Comparison of ENCODE assay signal across 12 cellular contexts in the genomic region with DNA sequence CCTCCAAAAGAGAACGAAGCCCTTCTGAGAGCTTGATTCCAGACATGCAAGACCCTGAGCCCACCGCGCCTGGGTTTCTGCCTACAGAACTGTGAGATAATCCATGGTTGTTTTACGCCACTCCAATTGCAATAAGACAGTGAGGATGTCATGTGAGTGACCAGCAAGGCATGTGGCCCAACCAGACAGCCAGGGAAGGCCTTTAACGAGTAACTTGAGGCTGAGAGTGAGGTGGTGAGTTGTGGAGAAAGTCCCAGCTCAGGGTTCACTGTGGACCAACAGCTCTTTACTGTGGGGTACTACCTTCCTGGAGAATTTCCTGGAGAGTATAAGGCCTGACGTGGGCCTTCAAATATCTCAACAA.
DNase-seq lines count a peak whose midpoint lies in the region; ATAC-seq, FAIRE-seq and TF ChIP-seq lines count a peak whose summit lies in the region.
"Had no signal": no experiment of that assay in that cellular context is flagged by ENCODE, and none has a peak within 500 bp of the region (broad histone marks: within the 10 kb centered on the region; RNA-seq: fewer than 3 reads in every experiment).

No MANE protein-coding gene starts in this region.

- H3K36me3 ChIP-seq in KOPT-K1 (ENCODE audit: insufficient read depth, low read length) (no peaks in the 10 kb centered on the region), esophagus (ENCODE audit: control insufficient read depth in 2 of 2, insufficient read depth in 2 of 2, low read length in 1 of 2) (no peaks in the 10 kb centered on the region), parathyroid adenoma (ENCODE audit: control insufficient read depth, insufficient read depth, low read length) (no peaks in the 10 kb centered on the region)

- FAIRE-seq in A549 (lab: Jason Lieb, UNC), result no peak
- FAIRE-seq: GM12891 had no signal

- H3K4me2 ChIP-seq in A549 (peak overlapping the region; percentile 61), parathyroid adenoma (ENCODE audit: low read length) (peak overlapping the region; percentile 27)

- H3K9me3 ChIP-seq in A549 (0 out of 3 replicates have a peak, but pooled peaks cover 10% of the 10 kb centered on the region), KOPT-K1 (ENCODE audit: insufficient read depth, low read length, poor library complexity, severe bottlenecking) (peaks cover 41% of the 10 kb centered on the region), esophagus (ENCODE audit: control insufficient read depth in 2 of 2, insufficient read depth in 1 of 2, low read depth in 1 of 2, low read length in 1 of 2) (no peaks in the 10 kb centered on the region), parathyroid adenoma (ENCODE audit: control insufficient read depth, low read length) (no peaks in the 10 kb centered on the region)

- DNase-seq in A549 (ENCODE audit: low read depth in 1 of 2, low spot score in 1 of 2) (no peak), NCI-H69 (lab: John Stamatoyannopoulos, UW) (no peak), HCEC 1CT (no peak)
- DNase-seq in stimulated activated CD4-positive, alpha-beta T cell treated with anti-CD3 and anti-CD28 coated beads, Interleukin-1b, Interleukin-23, amount 100 ng/mL, for 48 hours, result no peak
- no peak for DNase-seq in stimulated activated CD8-positive, alpha-beta memory T cell treated with anti-CD3 and anti-CD28 coated beads, Interleukin-4, amount 100 ng/mL, for 48 hours
- DNase-seq: activated T-cell treated with anti-CD3 and anti-CD28 coated beads for 4 hours, amygdala, NCI-H1930 had no signal

- WGBS in A549 (ENCODE audit: missing lambda C conversion rate), result 83% methylated on average over 6 of the region's 6 CpGs
- 85 to 89% methylated on average over 6 of the region's 6 CpGs for WGBS in esophagus, 2 donors

- TF ChIP-seq POLR2A in A549 (IDR thresholded peaks at IDR 0.05; ENCODE audit: low read length), result no peak

- H3K79me2 ChIP-seq in parathyroid adenoma, result no peaks in the 10 kb centered on the region

- H3K4me1 ChIP-seq in A549 (peaks cover 38% of the 10 kb centered on the region), esophagus (ENCODE audit: control insufficient read depth in 2 of 2, insufficient read depth in 2 of 2, low read length in 1 of 2) (peaks cover 4 to 5% of the 10 kb centered on the region in 2 donors), parathyroid adenoma (peaks cover 30% of the 10 kb centered on the region)

- H3K4me3 ChIP-seq in A549, result no peak overlapping the region
- no peak overlapping the region for H3K4me3 ChIP-seq in esophagus (ENCODE audit: low read depth in 1 of 2, low read length in 2 of 2)
- H3K4me3 ChIP-seq in parathyroid adenoma (ENCODE audit: low read depth, low read length), result no peak overlapping the region

- CTCF ChIA-PET in A549 (lab: Yijun Ruan, JAX), result no interaction called here

- H3K27ac ChIP-seq in A549 (peak overlapping the region; percentile 77 to 85), KOPT-K1 (ENCODE audit: low read depth, low read length, poor library complexity, severe bottlenecking) (peak overlapping the region; percentile 58), esophagus (ENCODE audit: low read depth in 2 of 2, low read length in 1 of 2) (peak overlapping the region; percentile 45 to 47), parathyroid adenoma (peak overlapping the region; percentile 97)

- ATAC-seq in A549, result no peak

- H3K27me3 ChIP-seq in esophagus (ENCODE audit: control insufficient read depth in 1 of 2, insufficient read depth in 2 of 2, low read length in 2 of 2) (no peaks in the 10 kb centered on the region), parathyroid adenoma (ENCODE audit: control insufficient read depth, insufficient read depth, low read length) (no peaks in the 10 kb centered on the region)

- TF ChIP-seq CTCF in A549 (IDR thresholded peaks at IDR 0.05) (no peak), parathyroid adenoma (IDR thresholded peaks at IDR 0.05) (no peak)

- H3K9ac ChIP-seq in parathyroid adenoma, result no peak overlapping the region

- H2AFZ ChIP-seq in parathyroid adenoma, result peak overlapping the region; percentile 48

- POLR2A ChIA-PET in A549 (lab: Yijun Ruan, JAX), result interaction anchor here (1.0 kb wide), 1 partner anchor 154 kb away, joined by 3 read pairs; a partner anchor contains a TSS

- no peak for TF ChIP-seq RAD21 in A549 (conservative IDR thresholded peaks at IDR 0.05 in 1 of 2, IDR thresholded peaks at IDR 0.05 in 1 of 2)

- TF ChIP-seq EP300 in A549 (IDR thresholded peaks at IDR 0.05), result no peak

TF ChIP-seq in A549, 52 proteins besides CTCF, POLR2A, EP300 and RAD21:
- no peak for TF ChIP-seq ESRRA (IDR thresholded peaks at IDR 0.05; ENCODE audit: borderline replicate concordance, low read length)
- no peak for TF ChIP-seq HEYL (CRISPR knock-in tag; IDR thresholded peaks at IDR 0.05)
- no peak for TF ChIP-seq RFX5 (IDR thresholded peaks at IDR 0.05)
- no peak for TF ChIP-seq RCOR1 (IDR thresholded peaks at IDR 0.05; ENCODE audit: low read depth, low read length)
- TF ChIP-seq, protein P1, sequence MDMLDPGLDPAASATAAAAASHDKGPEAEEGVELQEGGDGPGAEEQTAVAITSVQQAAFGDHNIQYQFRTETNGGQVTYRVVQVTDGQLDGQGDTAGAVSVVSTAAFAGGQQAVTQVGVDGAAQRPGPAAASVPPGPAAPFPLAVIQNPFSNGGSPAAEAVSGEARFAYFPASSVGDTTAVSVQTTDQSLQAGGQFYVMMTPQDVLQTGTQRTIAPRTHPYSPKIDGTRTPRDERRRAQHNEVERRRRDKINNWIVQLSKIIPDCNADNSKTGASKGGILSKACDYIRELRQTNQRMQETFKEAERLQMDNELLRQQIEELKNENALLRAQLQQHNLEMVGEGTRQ (IDR thresholded peaks at IDR 0.05), result no peak
- TF ChIP-seq FOSB (CRISPR knock-in tag; IDR thresholded peaks at IDR 0.05), result no peak
- TF ChIP-seq SMC3 (IDR thresholded peaks at IDR 0.05), result no peak
- no peak for TF ChIP-seq ZFP36 (IDR thresholded peaks at IDR 0.05; ENCODE audit: borderline replicate concordance, partially characterized antibody)
- TF ChIP-seq, protein P2, sequence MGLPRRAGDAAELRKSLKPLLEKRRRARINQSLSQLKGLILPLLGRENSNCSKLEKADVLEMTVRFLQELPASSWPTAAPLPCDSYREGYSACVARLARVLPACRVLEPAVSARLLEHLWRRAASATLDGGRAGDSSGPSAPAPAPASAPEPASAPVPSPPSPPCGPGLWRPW (IDR thresholded peaks at IDR 0.05), result no peak
- TF ChIP-seq EHF (CRISPR knock-in tag; IDR thresholded peaks at IDR 0.05), result no peak
- no peak for TF ChIP-seq JUN (IDR thresholded peaks at IDR 0.05)
- no peak for TF ChIP-seq HOXB5 (CRISPR knock-in tag; IDR thresholded peaks at IDR 0.05)
- no peak for TF ChIP-seq CHD4 (IDR thresholded peaks at IDR 0.05; ENCODE audit: borderline replicate concordance)

Comparison
In these comparisons a context has a peak if more than half of its experiments do, and no peak if none do; other contexts are left out.
1. H3K27ac ChIP-seq: peak in every context shown above with its lines; median percentile 97 in parathyroid adenoma; 81 in A549; 58 in KOPT-K1; 46 in esophagus.